1 cellular context compared by ENCODE assay signal in the genomic region with DNA sequence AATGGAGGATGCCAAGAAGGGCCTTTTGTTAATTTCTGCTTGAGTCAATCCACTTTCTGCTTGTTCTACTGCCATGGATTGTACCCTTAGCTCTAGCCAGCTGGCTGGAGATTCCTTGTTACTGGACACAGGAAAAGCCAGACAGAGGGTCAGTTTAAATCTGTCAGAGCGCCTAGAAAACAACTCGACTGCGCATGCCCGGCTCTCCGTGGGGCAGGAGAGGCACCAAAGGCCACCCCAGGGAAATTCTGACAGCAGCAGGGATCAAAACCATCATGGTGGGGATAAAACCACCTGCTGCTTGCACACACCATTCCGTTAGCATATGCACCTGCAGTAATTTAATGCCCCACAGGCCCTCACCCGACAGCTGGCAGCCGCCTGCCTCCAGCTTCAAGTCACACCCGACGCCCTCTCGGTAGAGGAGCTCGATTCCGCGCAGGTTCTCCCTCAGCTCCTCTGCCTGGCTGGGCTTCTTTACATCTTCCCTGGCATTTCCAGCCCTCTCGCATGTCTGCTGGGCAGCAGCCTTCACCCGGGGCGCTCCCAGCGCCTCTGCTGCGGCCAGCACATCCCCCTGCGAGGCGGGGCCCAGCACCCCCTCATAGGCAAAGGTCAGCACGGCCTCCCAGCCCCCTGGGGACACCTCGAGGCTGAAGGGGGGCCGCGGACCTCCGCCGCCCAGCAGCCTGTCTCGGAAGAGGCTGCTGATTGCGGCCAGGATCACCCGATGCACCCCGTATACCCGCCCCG.
TF ChIP-seq lines count a peak whose summit lies in the region.

No MANE protein-coding gene starts in this region.

TF ChIP-seq in IMR-90, 13 proteins besides CTCF, POLR2A, EP300 and RAD21:
- no peak for TF ChIP-seq CEBPB (IDR thresholded peaks at IDR 0.05; ENCODE audit: low read depth, low read length)
- no peak for TF ChIP-seq MXI1 (IDR thresholded peaks at IDR 0.05; ENCODE audit: borderline replicate concordance, low read depth, low read length)
- TF ChIP-seq SMC3 (IDR thresholded peaks at IDR 0.05; ENCODE audit: low read depth, low read length): no peak
- TF ChIP-seq NFE2L2 (IDR thresholded peaks at IDR 0.05; ENCODE audit: low read depth, low read length): no peak
- TF ChIP-seq RFX5 (IDR thresholded peaks at IDR 0.05; ENCODE audit: low read depth, low read length): no peak
- no peak for TF ChIP-seq MAFK (IDR thresholded peaks at IDR 0.05; ENCODE audit: low read depth, low read length)
- no peak for TF ChIP-seq CHD1 (IDR thresholded peaks at IDR 0.05; ENCODE audit: low read depth, low read length)
- TF ChIP-seq RCOR1 (IDR thresholded peaks at IDR 0.05; ENCODE audit: insufficient replicate concordance, low read length): no peak
- TF ChIP-seq ELK1 (IDR thresholded peaks at IDR 0.05; ENCODE audit: borderline replicate concordance, low read depth, low read length): no peak
- TF ChIP-seq MAZ (IDR thresholded peaks at IDR 0.05; ENCODE audit: borderline replicate concordance, low read depth, low read length): no peak
- no peak for TF ChIP-seq FOS (IDR thresholded peaks at IDR 0.05; ENCODE audit: low read depth, low read length)
- TF ChIP-seq USF2 (IDR thresholded peaks at IDR 0.05; ENCODE audit: low read depth, low read length): no peak
- no peak for TF ChIP-seq BHLHE40 (IDR thresholded peaks at IDR 0.05; ENCODE audit: low read depth, low read length)
